Comparison of ENCODE assay signal across 27 cellular contexts in genomic region chr12:121520119-121520518, GRCh38.
"Had no signal": no experiment of that assay in that cellular context is flagged by ENCODE, and none has a peak within 500 bp of the region (broad histone marks: within the 10 kb centered on the region; RNA-seq: fewer than 3 reads in every experiment).

No MANE protein-coding gene starts in this region.

- H3K27me3 Mint-ChIP-seq: activated naive CD8-positive, alpha-beta T cell treated with anti-CD3 and anti-CD28 coated beads for 36 hours; naive B cell had no signal

- H3K27ac Mint-ChIP-seq: activated naive CD4-positive, alpha-beta T cell treated with anti-CD3 and anti-CD28 coated beads for 36 hours; activated naive CD8-positive, alpha-beta T cell treated with anti-CD3 and anti-CD28 coated beads for 36 hours; activated T-helper 1 cell treated with anti-CD3 and anti-CD28 coated beads, Interleukin-12 subunit alpha, Interleukin-12 subunit beta, Interleukin-2, Interleukin-4 antibody, amounts not matched to agents 30 ng/mL and 10 ng/mL and 1 ng/mL, durations not matched to agents 14 hours and 24 hours and 36 hours had no signal

- H3K9me3 ChIP-seq: adrenal gland, body of pancreas, psoas muscle, sigmoid colon, tibial nerve had no signal

- H3K9me3 Mint-ChIP-seq: activated naive CD4-positive, alpha-beta T cell treated with anti-CD3 and anti-CD28 coated beads for 36 hours; activated naive CD8-positive, alpha-beta T cell treated with anti-CD3 and anti-CD28 coated beads for 36 hours; activated T-helper 1 cell treated with anti-CD3 and anti-CD28 coated beads, Interleukin-12 subunit alpha, Interleukin-12 subunit beta, Interleukin-2, Interleukin-4 antibody, amounts not matched to agents 30 ng/mL and 10 ng/mL and 1 ng/mL, durations not matched to agents 14 hours and 24 hours and 36 hours; naive B cell had no signal

- H3K27me3 ChIP-seq: adrenal gland, body of pancreas, sigmoid colon, tibial nerve had no signal

- H3K4me3 Mint-ChIP-seq: activated naive CD4-positive, alpha-beta T cell treated with anti-CD3 and anti-CD28 coated beads for 36 hours; activated naive CD8-positive, alpha-beta T cell treated with anti-CD3 and anti-CD28 coated beads for 36 hours; activated T-helper 1 cell treated with anti-CD3 and anti-CD28 coated beads, Interleukin-12 subunit alpha, Interleukin-12 subunit beta, Interleukin-2, Interleukin-4 antibody, amounts not matched to agents 30 ng/mL and 10 ng/mL and 1 ng/mL, durations not matched to agents 14 hours and 24 hours and 36 hours; immature natural killer cell had no signal

- ATAC-seq: body of pancreas, esophagus mucosa, psoas muscle had no signal

- H3K27ac ChIP-seq: adrenal gland, body of pancreas, coronary artery, parathyroid adenoma, psoas muscle, sigmoid colon, tibial nerve had no signal

- DNase-seq: activated CD4-positive, alpha-beta T cell treated with anti-CD3 and anti-CD28 coated beads for 4 hours; activated CD4-positive, alpha-beta T cell treated with anti-CD3 and anti-CD28 coated beads, Interleukin-2, amount 50 U/mL, for 4 hours; activated CD4-positive, CD25-positive, alpha-beta regulatory T cell; activated effector memory CD4-positive, alpha-beta T cell treated with anti-CD3 and anti-CD28 coated beads, Interleukin-2, amount 50 U/mL, for 16 hours; activated naive CD4-positive, alpha-beta T cell treated with anti-CD3 and anti-CD28 coated beads for 36 hours; activated naive CD8-positive, alpha-beta T cell treated with anti-CD3 and anti-CD28 coated beads for 36 hours; activated T-cell treated with anti-CD3 and anti-CD28 coated beads for 4 hours; adrenal gland; aorta; body of pancreas; foreskin fibroblast; head of caudate nucleus; hypothalamus; immature natural killer cell; kidney; mammary epithelial cell; naive B cell; psoas muscle; sigmoid colon; small intestine; stimulated activated CD4-positive, alpha-beta T cell treated with anti-CD3 and anti-CD28 coated beads, Interleukin-1b, Interleukin-23, amount 100 ng/mL, for 48 hours; stimulated activated naive CD4-positive, alpha-beta T cell had no signal

- H3K4me3 ChIP-seq: adrenal gland, body of pancreas, coronary artery, psoas muscle, sigmoid colon, tibial nerve had no signal

- H3K4me1 ChIP-seq: adrenal gland, body of pancreas, parathyroid adenoma, psoas muscle had no signal

- H3K36me3 ChIP-seq: adrenal gland had no signal
